Comparison of ENCODE assay signal across 34 cellular contexts in the genomic region with DNA sequence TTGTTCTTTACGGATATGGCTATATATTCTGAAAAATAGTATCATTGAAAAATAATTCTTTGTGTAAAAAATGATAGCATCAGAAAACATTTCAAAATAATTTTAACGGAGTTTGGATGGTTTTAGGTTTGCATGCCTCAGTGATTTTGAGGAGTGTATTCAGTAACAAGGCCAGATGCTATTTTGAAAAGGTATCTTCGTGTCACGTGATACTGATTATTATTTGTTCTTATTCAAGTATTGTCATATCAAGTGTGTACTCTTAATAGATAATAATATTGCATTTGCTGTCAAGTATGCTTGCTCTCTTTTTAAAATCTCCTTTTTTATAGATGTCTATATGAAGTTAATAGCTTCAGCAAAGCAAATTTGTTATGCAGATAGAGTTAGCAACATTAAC.
"Had no signal": no experiment of that assay in that cellular context is flagged by ENCODE, and none has a peak within 500 bp of the region (broad histone marks: within the 10 kb centered on the region; RNA-seq: fewer than 3 reads in every experiment).

No MANE protein-coding gene starts in this region.

- ATAC-seq: activated CD8-positive, alpha-beta T cell treated with anti-CD3 and anti-CD28 coated beads for 36 hours; activated naive CD4-positive, alpha-beta T cell treated with anti-CD3 and anti-CD28 coated beads, Interleukin-2, amount 50 U/mL, for 72 hours; activated T-cell treated with anti-CD3 and anti-CD28 coated beads, Interleukin-2, amount 50 U/mL, for 4 hours; activated T-cell treated with anti-CD3 and anti-CD28 coated beads, Interleukin-2, amount 50 U/mL, for 72 hours; activated T-helper 17 cell treated with anti-CD3 and anti-CD28 coated beads, Interleukin-2, amount 50 U/mL, for 72 hours; body of pancreas had no signal

- H3K27ac ChIP-seq: adrenal gland, body of pancreas, brain microvascular endothelial cell, breast epithelium, VCaP had no signal

- H3K4me1 ChIP-seq: adrenal gland, body of pancreas, breast epithelium had no signal

- H3K9me3 ChIP-seq: adrenal gland, body of pancreas, breast epithelium had no signal

- H3K4me3 ChIP-seq: adrenal gland, body of pancreas, breast epithelium had no signal

- FAIRE-seq: astrocyte, TTC549 had no signal

- H3K36me3 ChIP-seq: adrenal gland, brain microvascular endothelial cell, breast epithelium had no signal

- H3K27me3 ChIP-seq: adrenal gland, body of pancreas, brain microvascular endothelial cell, breast epithelium had no signal

- DNase-seq: activated B cell treated with CpG ODN at 0.5 μM for 24 hours; activated CD4-positive, alpha-beta memory T cell treated with anti-CD3 and anti-CD28 coated beads for 36 hours; activated CD4-positive, alpha-beta T cell treated with anti-CD3 and anti-CD28 coated beads for 4 hours; activated CD4-positive, alpha-beta T cell treated with anti-CD3 and anti-CD28 coated beads, Interleukin-2, amount 10 ng/mL, durations not matched to agents 24 days and 14 days; activated CD4-positive, alpha-beta T cell treated with anti-CD3 and anti-CD28 coated beads, Interleukin-2, amount 50 U/mL, for 1 hour; activated CD4-positive, alpha-beta T cell treated with anti-CD3 and anti-CD28 coated beads, Interleukin-2, amount 50 U/mL, for 4 hours; activated CD4-positive, CD25-positive, alpha-beta regulatory T cell treated with anti-CD3 and anti-CD28 coated beads, Interleukin-2, amount 50 U/mL, for 72 hours; activated CD8-positive, alpha-beta memory T cell treated with anti-CD3 and anti-CD28 coated beads, Interleukin-2, amount 50 U/mL, for 4 hours; activated CD8-positive, alpha-beta T cell treated with anti-CD3 and anti-CD28 coated beads for 36 hours; activated effector memory CD4-positive, alpha-beta T cell treated with anti-CD3 and anti-CD28 coated beads, Interleukin-2, amount 50 U/mL, for 16 hours; activated gamma-delta T cell treated with Interleukin-2 at 50 U/mL for 16 hours; activated naive CD4-positive, alpha-beta T cell; activated naive CD4-positive, alpha-beta T cell treated with anti-CD3 and anti-CD28 coated beads for 36 hours; activated naive CD4-positive, alpha-beta T cell treated with anti-CD3 and anti-CD28 coated beads, Interleukin-2, amount 50 U/mL, for 16 hours; activated naive CD8-positive, alpha-beta T cell treated with anti-CD3 and anti-CD28 coated beads for 36 hours; activated T-cell treated with anti-CD3 and anti-CD28 coated beads for 4 hours; activated T-cell treated with anti-CD3 and anti-CD28 coated beads, Interleukin-2, amount 50 U/mL, for 1 hour; activated T-cell treated with anti-CD3 and anti-CD28 coated beads, Interleukin-2, amount 50 U/mL, for 4 hours; activated T-cell treated with anti-CD3 and anti-CD28 coated beads, Interleukin-2, amount 50 U/mL, for 72 hours; adrenal gland; amniotic stem cell; aorta; body of pancreas; brain microvascular endothelial cell; central memory CD4-positive, alpha-beta T cell; T-helper 1 cell; T-helper 2 cell; T-helper 9 cell had no signal
